Comparison of ENCODE assay signal across 8 cellular contexts in genomic region chr7:131513245-131514061, GRCh38. TPM values are rescaled to one million over a fixed set of nuclear protein-coding genes. Genes with fewer than 3 reads are reported as not detected.
DNase-seq lines count a peak whose midpoint lies in the region; ATAC-seq and TF ChIP-seq lines count a peak whose summit lies in the region.

No MANE protein-coding gene starts in this region.

- intact Hi-C loops in left colon (cut with DNase I, micrococcal nuclease), result no loop called here

- H3K9me3 Mint-ChIP-seq in central memory CD8-positive, alpha-beta T cell, result no peaks in the 10 kb centered on the region

- H3K27ac Mint-ChIP-seq in central memory CD8-positive, alpha-beta T cell (ENCODE audit: low read depth), result no peak overlapping the region

- peak; percentile 94 for TF ChIP-seq CTCF in AG10803 (conservative IDR thresholded peaks at IDR 0.05; ENCODE audit: low read length)

- no peak overlapping the region for H3K4me3 ChIP-seq in AG10803 (ENCODE audit: low read length)

- DNase-seq in AG10803 (ENCODE audit: low read depth) (peak; percentile 80), NCI-H345 (lab: John Stamatoyannopoulos, UW) (peak; percentile 96), left colon (peak; percentile 69 to 81)
- peak; percentile 84 for DNase-seq in activated CD4-positive, CD25-positive, alpha-beta regulatory T cell treated with anti-CD3 and anti-CD28 coated beads, Interleukin-2, amount 50 U/mL, for 72 hours
- peak; percentile 40 to 66 for DNase-seq in central memory CD8-positive, alpha-beta T cell (ENCODE audit: low spot score in 2 of 2)
- DNase-seq in stimulated activated CD4-positive, alpha-beta T cell treated with anti-CD3 and anti-CD28 coated beads, Interleukin-2, amount 100 ng/mL, for 24 hours, result peak; percentile 85 to 86

- H3K27me3 Mint-ChIP-seq in central memory CD8-positive, alpha-beta T cell, result peaks cover 17% of the 10 kb centered on the region

- ATAC-seq in GM19023 (IDR thresholded peaks at IDR 0.05; ENCODE audit: unreplicated experiment) (peak; percentile 82), HG03354 (IDR thresholded peaks at IDR 0.05; ENCODE audit: poor library complexity, severe bottlenecking, unreplicated experiment) (peak; percentile 97), left colon (peak; percentile 99)
- peak; percentile 84 for ATAC-seq in central memory CD8-positive, alpha-beta T cell (replicated peaks; ENCODE audit: extremely low read depth, poor library complexity, severe bottlenecking)

- no peak overlapping the region for H3K4me3 Mint-ChIP-seq in central memory CD8-positive, alpha-beta T cell

- H3K36me3 Mint-ChIP-seq in central memory CD8-positive, alpha-beta T cell (ENCODE audit: insufficient read depth), result peaks cover 3% of the 10 kb centered on the region

- H3K4me1 Mint-ChIP-seq in central memory CD8-positive, alpha-beta T cell, result peaks cover 10% of the 10 kb centered on the region

RNA-seq across cellular contexts. Expression of gene PODXL, which starts 43.0 kb away (rescaled TPM):
- 10 to 100 TPM in 1 of 2 donors, 1 to 10 TPM in 1; 9.2 to 13.7 TPM for total RNA-seq in left colon
